In genomic region chr4:71501992-71502391, GRCh38 we compare ENCODE assay signal across 27 cellular contexts.
"Had no signal": no experiment of that assay in that cellular context is flagged by ENCODE, and none has a peak within 500 bp of the region (broad histone marks: within the 10 kb centered on the region; RNA-seq: fewer than 3 reads in every experiment).

No MANE protein-coding gene starts in this region.

- DNase-seq: stimulated activated CD4-positive, alpha-beta T cell treated with anti-CD3 and anti-CD28 coated beads, Interleukin-2, amount 100 ng/mL, for 48 hours; stimulated activated CD4-positive, alpha-beta T cell treated with anti-CD3 and anti-CD28 coated beads, Interleukin-4, amount 100 ng/mL, for 1 hour; stimulated activated CD4-positive, alpha-beta T cell treated with anti-CD3 and anti-CD28 coated beads, Interleukin-4, amount 100 ng/mL, for 24 hours; stimulated activated CD4-positive, alpha-beta T cell treated with anti-CD3 and anti-CD28 coated beads, Interleukin-4, amount 100 ng/mL, for 4 hours; stimulated activated CD8-positive, alpha-beta memory T cell treated with anti-CD3 and anti-CD28 coated beads, Interleukin-4, amount 100 ng/mL, for 48 hours; stimulated activated naive B cell treated with anti-CD40 and anti-IgM and Interleukin-4, amounts not matched to agents 10 μg/mL and 1 μg/mL and 100 μg/mL, for 72 hours; stimulated activated naive CD4-positive, alpha-beta T cell; stimulated activated naive CD4-positive, alpha-beta T cell treated with Interleukin-2 at 50 U/mL for 16 hours; stimulated activated naive CD8-positive, alpha-beta T cell treated with anti-CD3 and anti-CD28 coated beads, Interleukin-15, amount 100 ng/mL, for 72 hours; stimulated activated naive CD8-positive, alpha-beta T cell treated with anti-CD3 and anti-CD28 coated beads, Interleukin-15, Interleukin-2, amounts not matched to agents 100 U/mL and 50 U/mL, for 24 hours; stomach; substantia nigra; testis; thyroid gland; tibial artery; transverse colon; trophoblast cell; upper lobe of left lung; upper lobe of right lung; uterus had no signal

- H3K4me3 ChIP-seq: stomach, suprapubic skin, testis, thoracic aorta, thyroid gland, tibial artery, tibial nerve, transverse colon, upper lobe of left lung, upper lobe of right lung, uterus, vagina had no signal

- H3K27ac ChIP-seq: stomach, suprapubic skin, testis, thoracic aorta, thyroid gland, tibial artery, tibial nerve, transverse colon, upper lobe of left lung, upper lobe of right lung, uterus, vagina had no signal

- H3K4me1 ChIP-seq: stomach, suprapubic skin, testis, thyroid gland, tibial artery, tibial nerve, transverse colon, upper lobe of left lung, upper lobe of right lung, uterus, vagina had no signal

- H3K36me3 ChIP-seq: stomach, suprapubic skin, thoracic aorta, thyroid gland, tibial artery, tibial nerve, upper lobe of left lung, upper lobe of right lung, uterus, vagina had no signal

- ATAC-seq: stimulated activated effector memory CD8-positive, alpha-beta T cell treated with anti-CD3 and anti-CD28 coated beads, Interleukin-12 subunit alpha, Interleukin-12 subunit beta, amount 100 ng/mL, for 72 hours; stimulated activated memory B cell treated with anti-CD40 and anti-IgM and Interleukin-4, amounts not matched to agents 10 μg/mL and 1 μg/mL and 100 μg/mL, for 72 hours; stimulated activated naive B cell treated with anti-CD40 and anti-IgM and Interleukin-4, amounts not matched to agents 10 μg/mL and 1 μg/mL and 100 μg/mL, for 72 hours; stimulated activated naive CD8-positive, alpha-beta T cell treated with anti-CD3 and anti-CD28 coated beads, Interleukin-15, amount 100 ng/mL, for 72 hours; stimulated activated naive CD8-positive, alpha-beta T cell treated with anti-CD3 and anti-CD28 coated beads, Interleukin-15, Interleukin-2, amounts not matched to agents 100 U/mL and 50 U/mL, for 24 hours; upper lobe of right lung had no signal

- H3K27me3 ChIP-seq: stomach, suprapubic skin, testis, thyroid gland, tibial artery, tibial nerve, transverse colon, upper lobe of left lung, upper lobe of right lung, uterus, vagina had no signal

- H3K9me3 ChIP-seq: stomach, suprapubic skin, testis, thoracic aorta, thyroid gland, tibial artery, tibial nerve, transverse colon, upper lobe of left lung, upper lobe of right lung, uterus, vagina had no signal

- FAIRE-seq: urothelium cell line had no signal
